Comparison of ENCODE assay signal across 8 cellular contexts in the genomic region with DNA sequence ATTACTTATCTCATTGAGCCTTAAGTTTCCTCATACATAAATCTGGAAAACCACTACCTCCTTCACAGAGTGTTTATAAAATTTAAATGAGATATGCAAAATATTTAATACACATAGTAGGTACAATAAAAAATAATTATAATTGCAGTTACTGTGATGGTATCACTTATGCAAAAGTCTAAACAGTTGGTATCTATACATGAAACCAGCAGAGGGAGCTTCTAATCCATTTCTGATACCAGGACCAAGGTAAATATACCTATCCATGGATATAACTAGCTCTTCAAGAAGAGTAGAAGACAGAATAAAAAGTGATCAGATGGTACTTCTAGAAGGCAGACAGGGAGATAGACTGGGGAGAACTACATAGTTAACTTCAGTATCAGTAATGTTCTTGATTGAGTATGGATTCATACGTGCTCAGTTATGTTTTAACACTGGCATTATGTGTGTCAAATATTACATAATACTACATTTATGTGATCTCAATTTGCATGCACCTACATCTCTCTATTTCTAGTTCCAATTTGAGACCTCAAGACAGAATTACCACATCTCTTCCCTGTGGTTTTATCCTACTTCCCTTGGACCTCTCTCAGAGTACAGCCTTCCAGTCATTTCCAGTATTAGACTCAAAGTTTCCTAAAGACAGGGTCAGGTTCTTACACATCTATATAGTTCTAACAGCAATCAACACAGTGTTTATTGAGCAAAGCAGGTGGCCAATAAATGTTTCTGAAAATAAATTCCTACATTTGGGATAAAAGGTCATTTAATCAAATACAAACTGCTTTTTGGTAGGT. TPM values are rescaled to one million over a fixed set of nuclear protein-coding genes. Genes with fewer than 3 reads are reported as not detected.
DNase-seq lines count a peak whose midpoint lies in the region; ATAC-seq and TF ChIP-seq lines count a peak whose summit lies in the region.

No MANE protein-coding gene starts in this region.

- H3K9me3 Mint-ChIP-seq in naive thymus-derived CD8-positive, alpha-beta T cell = no peaks in the 10 kb centered on the region

- no peak for DNase-seq in heart left ventricle
- DNase-seq in right atrium auricular region (ENCODE audit: low spot score) = no peak
- peak; percentile 43 for DNase-seq in NB4 (ENCODE audit: low read depth)
- DNase-seq in body of pancreas = no peak
- DNase-seq in naive thymus-derived CD8-positive, alpha-beta T cell = peak in 3 of 10 donors; percentile 39 to 56 (median 49)
- no peak for DNase-seq in activated effector memory CD4-positive, alpha-beta T cell treated with anti-CD3 and anti-CD28 coated beads, Interleukin-2, amount 50 U/mL, for 16 hours
- no peak for DNase-seq in anterior cingulate cortex (lab: John Stamatoyannopoulos, UW)

- H3K27me3 ChIP-seq in heart left ventricle (no peaks in the 10 kb centered on the region), right atrium auricular region (no peaks in the 10 kb centered on the region), body of pancreas (no peaks in the 10 kb centered on the region)

- peak in 11 of 12 donors; percentile 14 to 46 (median 38) for TF ChIP-seq CTCF in heart left ventricle (IDR thresholded peaks at IDR 0.05)
- TF ChIP-seq CTCF in right atrium auricular region (IDR thresholded peaks at IDR 0.05) = peak in 1 of 2 donors; percentile 36
- TF ChIP-seq CTCF in NB4 (IDR thresholded peaks at IDR 0.05; ENCODE audit: low read depth, low read length) = peak; percentile 21
- peak in 6 of 7 experiments; percentile 23 to 56 (median 40) for TF ChIP-seq CTCF in body of pancreas (IDR thresholded peaks at IDR 0.05)

- peaks cover 0 to 2% (median 0%) of the 10 kb centered on the region in 4 donors for H3K4me1 Mint-ChIP-seq in naive thymus-derived CD8-positive, alpha-beta T cell

- H3K4me1 ChIP-seq in heart left ventricle = no peaks in the 10 kb centered on the region
- H3K4me1 ChIP-seq in right atrium auricular region = no peaks in the 10 kb centered on the region
- no peaks in the 10 kb centered on the region for H3K4me1 ChIP-seq in body of pancreas

- H3K27ac ChIP-seq in heart left ventricle (no peak overlapping the region), right atrium auricular region (no peak overlapping the region), body of pancreas (no peak overlapping the region)

- no peaks in the 10 kb centered on the region for H3K9me3 ChIP-seq in heart left ventricle
- H3K9me3 ChIP-seq in right atrium auricular region = no peaks in the 10 kb centered on the region
- H3K9me3 ChIP-seq in body of pancreas = no peaks in the 10 kb centered on the region

- intact Hi-C loops in heart left ventricle (cut with DNase I) = loop anchor here in 3 of 10 donors (5.0 to 10.0 kb wide), 2 partner anchors 192 to 194 kb away; no protein-coding TSS in a partner anchor
- intact Hi-C loops in body of pancreas (cut with DNase I) = loop anchor here (10.0 kb wide), 1 partner anchor 194 kb away; no protein-coding TSS in a partner anchor

- ATAC-seq in heart left ventricle (no peak), body of pancreas (no peak), HG03097 (IDR thresholded peaks at IDR 0.05; ENCODE audit: low FRiP score, unreplicated experiment) (no peak)
- peak; percentile 70 to 78 for ATAC-seq in naive thymus-derived CD8-positive, alpha-beta T cell

- H3K36me3 ChIP-seq in heart left ventricle (peaks cover under 1 to 86% (median 68%) of the 10 kb centered on the region in 9 donors), right atrium auricular region (peaks cover 17% of the 10 kb centered on the region), body of pancreas (replicated peaks in 1 of 2; ENCODE audit: insufficient read depth in 1 of 2, low read depth in 2 of 2) (peaks cover 6 to 9% of the 10 kb centered on the region in 2 donors)

- no peaks in the 10 kb centered on the region for H3K27me3 Mint-ChIP-seq in naive thymus-derived CD8-positive, alpha-beta T cell

- no peak overlapping the region for H3K4me3 ChIP-seq in heart left ventricle
- no peak overlapping the region for H3K4me3 ChIP-seq in right atrium auricular region
- H3K4me3 ChIP-seq in NB4 (ENCODE audit: low read depth, low read length) = no peak overlapping the region
- no peak overlapping the region for H3K4me3 ChIP-seq in body of pancreas

- peaks cover 0 to 8% (median 0%) of the 10 kb centered on the region in 3 donors for H3K36me3 Mint-ChIP-seq in naive thymus-derived CD8-positive, alpha-beta T cell

- POLR2A ChIA-PET in naive thymus-derived CD8-positive, alpha-beta T cell (lab: Charles Lee) = interaction anchor here (0.6 to 0.9 kb wide), 2 partner anchors 14 to 53 kb away, joined by 3 to 4 read pairs; no protein-coding TSS in a partner anchor

- 91 to 96% (median 94%) methylated on average over 1 of the region's 1 CpG for WGBS in heart left ventricle, 4 donors
- 78 to 82% methylated on average over 1 of the region's 1 CpG for WGBS in body of pancreas, 2 donors

- H3K27ac Mint-ChIP-seq in naive thymus-derived CD8-positive, alpha-beta T cell = peak overlapping the region in 2 of 10 donors; percentile 45 to 47

- no peak overlapping the region for H3K4me3 Mint-ChIP-seq in naive thymus-derived CD8-positive, alpha-beta T cell

- TF ChIP-seq POLR2A in heart left ventricle (IDR thresholded peaks at IDR 0.05) (no peak), NB4 (IDR thresholded peaks at IDR 0.05; ENCODE audit: extremely low read depth, insufficient read length) (no peak), body of pancreas (IDR thresholded peaks at IDR 0.05) (no peak)

RNA-seq across cellular contexts. Expression of gene TSG101, which starts 13.7 kb away (rescaled TPM):
- total RNA-seq in heart left ventricle = 100 to 1,000 TPM in 2 of 9 donors, 10 to 100 TPM in 7; 58.6 to 156 (median 69.1) TPM
- 10 to 100 TPM; 33.1 to 95.0 TPM for polyA plus RNA-seq in heart left ventricle
- 100 to 1,000 TPM; 105 to 169 TPM for total RNA-seq in right atrium auricular region
- total RNA-seq in body of pancreas = 10 to 100 TPM; 36.8 to 50.8 TPM
- total RNA-seq in naive thymus-derived CD8-positive, alpha-beta T cell = 10 to 100 TPM; 42.5 to 45.7 TPM
- polyA plus RNA-seq in naive thymus-derived CD8-positive, alpha-beta T cell = 10 to 100 TPM; 31.8 to 58.7 (median 35.8) TPM

RNA-seq across cellular contexts. Expression of gene UEVLD, which starts 48.1 kb away (rescaled TPM):
- 10 to 100 TPM; 16.9 to 37.8 (median 23.1) TPM for total RNA-seq in heart left ventricle
- polyA plus RNA-seq in heart left ventricle = 10 to 100 TPM in 1 of 2 donors, 1 to 10 TPM in 1; 4.3 to 15.4 TPM
- 10 to 100 TPM; 19.7 to 20.7 TPM for total RNA-seq in right atrium auricular region
- total RNA-seq in body of pancreas = 1 to 10 TPM; 5.6 to 8.8 TPM
- total RNA-seq in naive thymus-derived CD8-positive, alpha-beta T cell = 10 to 100 TPM in 1 of 2 experiments, 1 to 10 TPM in 1; 6.0 to 10.5 TPM
- 1 to 10 TPM; 5.5 to 8.9 (median 6.1) TPM for polyA plus RNA-seq in naive thymus-derived CD8-positive, alpha-beta T cell

RNA-seq across cellular contexts. Expression of gene MISFA, which starts 59.2 kb away (rescaled TPM):
- 10 to 100 TPM in 1 of 9 donors, 1 to 10 TPM in 8; 3.1 to 10.6 (median 7.8) TPM for total RNA-seq in heart left ventricle
- polyA plus RNA-seq in heart left ventricle = 10 to 100 TPM in 1 of 2 donors, under 1 TPM in 1; 0.93 to 11.1 TPM
- 1 to 10 TPM; 1.3 to 8.3 TPM for total RNA-seq in right atrium auricular region
- not detected for total RNA-seq in body of pancreas
- total RNA-seq in naive thymus-derived CD8-positive, alpha-beta T cell = under 1 TPM in 1 of 2 experiments, not detected in 1; 0.47 TPM
- under 1 TPM in 1 of 3 donors, not detected in 2; 0.96 TPM for polyA plus RNA-seq in naive thymus-derived CD8-positive, alpha-beta T cell

Comparison
In these comparisons a context has a peak if more than half of its experiments do, and no peak if none do; other contexts are left out.
1. ATAC-seq: peak in naive thymus-derived CD8-positive, alpha-beta T cell (2 of 2); none in heart left ventricle (0 of 4), body of pancreas (single experiment) and HG03097 (single experiment).